In genomic region chr19:55124126-55124525, GRCh38 we compare ENCODE assay signal across 8 cellular contexts. TPM values are rescaled to one million over a fixed set of nuclear protein-coding genes. Genes with fewer than 3 reads are reported as not detected.
"Had no signal": no experiment of that assay in that cellular context is flagged by ENCODE, and none has a peak within 500 bp of the region (broad histone marks: within the 10 kb centered on the region; RNA-seq: fewer than 3 reads in every experiment).

No MANE protein-coding gene starts in this region.

RNA-seq across cellular contexts. Expression of gene TNNT1, which starts 24.9 kb away (rescaled TPM):
- total RNA-seq: activated CD8-positive, alpha-beta T cell treated with anti-CD3 and anti-CD28 coated beads, Interleukin-2, amount 10 ng/mL, durations not matched to agents 7 days and 5 days; activated naive CD8-positive, alpha-beta T cell treated with anti-CD3 and anti-CD28 coated beads, Interleukin-2, amount 10 ng/mL, durations not matched to agents 7 days and 5 days; ascending aorta; body of pancreas had no signal

RNA-seq across cellular contexts. Expression of gene TNNI3, which starts 33.4 kb away (rescaled TPM):
- total RNA-seq: activated CD4-positive, alpha-beta memory T cell treated with anti-CD3 and anti-CD28 coated beads, Interleukin-2, amount 10 ng/mL, durations not matched to agents 7 days and 5 days; activated CD4-positive, alpha-beta T cell treated with anti-CD3 and anti-CD28 coated beads, Interleukin-2, amount 10 ng/mL, durations not matched to agents 7 days and 5 days; activated CD8-positive, alpha-beta memory T cell treated with anti-CD3 and anti-CD28 coated beads, Interleukin-2, amount 10 ng/mL, durations not matched to agents 7 days and 5 days; activated CD8-positive, alpha-beta T cell treated with anti-CD3 and anti-CD28 coated beads, Interleukin-2, amount 10 ng/mL, durations not matched to agents 7 days and 5 days; activated naive CD8-positive, alpha-beta T cell treated with anti-CD3 and anti-CD28 coated beads, Interleukin-2, amount 10 ng/mL, durations not matched to agents 7 days and 5 days; activated T-helper 2 cell treated with anti-CD3 and anti-CD28 coated beads, Interferon-gamma antibody, Interleukin-2, Interleukin-4, amounts not matched to agents 10 μg/mL and 5 μg/mL and 100 μg/mL, durations not matched to agents 14 hours and 24 hours and 36 hours; ascending aorta; body of pancreas had no signal

RNA-seq across cellular contexts. Expression of gene DNAAF3, which starts 42.3 kb away (rescaled TPM):
- total RNA-seq: activated CD4-positive, alpha-beta memory T cell treated with anti-CD3 and anti-CD28 coated beads, Interleukin-2, amount 10 ng/mL, durations not matched to agents 7 days and 5 days; activated CD4-positive, alpha-beta T cell treated with anti-CD3 and anti-CD28 coated beads, Interleukin-2, amount 10 ng/mL, durations not matched to agents 7 days and 5 days; ascending aorta had no signal

RNA-seq across cellular contexts. Expression of gene EPS8L1, which starts 48.5 kb away (rescaled TPM):
- total RNA-seq: ascending aorta had no signal
